ENCODE assay signal across 16 cellular contexts in genomic region chr5:159210846-159211245, GRCh38. TPM values are rescaled to one million over a fixed set of nuclear protein-coding genes. Genes with fewer than 3 reads are reported as not detected.
DNase-seq lines count a peak whose midpoint lies in the region; ATAC-seq, FAIRE-seq and TF ChIP-seq lines count a peak whose summit lies in the region.
"Had no signal": no experiment of that assay in that cellular context is flagged by ENCODE, and none has a peak within 500 bp of the region (broad histone marks: within the 10 kb centered on the region; RNA-seq: fewer than 3 reads in every experiment).

No MANE protein-coding gene starts in this region.

- H3K36me3 ChIP-seq in OCI-LY3 (replicated peaks; ENCODE audit: low read depth, low read length) (no peaks in the 10 kb centered on the region), pancreas (no peaks in the 10 kb centered on the region)

- H3K27ac ChIP-seq in OCI-LY3 (ENCODE audit: low read length), result no peak overlapping the region
- H3K27ac ChIP-seq in pancreas, result no peak overlapping the region
- H3K27ac ChIP-seq: brain microvascular endothelial cell, testis had no signal

- H3K79me2 ChIP-seq in OCI-LY3 (ENCODE audit: low read length), result peaks cover 47% of the 10 kb centered on the region

- CTCF ChIA-PET in activated CD4-positive, alpha-beta T cell treated with anti-CD3 and anti-CD28 coated beads for 36 hours (lab: Charles Lee), result interaction anchor here (1.5 to 1.6 kb wide), 2 partner anchors 52 to 55 kb away, joined by 5 to 6 read pairs; no protein-coding TSS in a partner anchor

- H3K4me1 ChIP-seq in OCI-LY3 (ENCODE audit: low read length), result peaks cover 16% of the 10 kb centered on the region
- peaks cover 5 to 26% (median 7%) of the 10 kb centered on the region in 3 donors for H3K4me1 ChIP-seq in pancreas

- TF ChIP-seq CTCF in OCI-LY3 (IDR thresholded peaks at IDR 0.05; ENCODE audit: low read depth, low read length) (no peak), endothelial cell (IDR thresholded peaks at IDR 0.05; ENCODE audit: unreplicated experiment) (no peak), pancreas (IDR thresholded peaks at IDR 0.05) (no peak)

- POLR2A ChIA-PET in activated CD4-positive, alpha-beta T cell treated with anti-CD3 and anti-CD28 coated beads for 36 hours (lab: Charles Lee), result interaction anchor here (0.6 kb wide), 1 partner anchor 10 kb away, joined by 4 read pairs; no protein-coding TSS in a partner anchor

- H4K20me1 ChIP-seq in OCI-LY3 (ENCODE audit: insufficient read depth, low read length), result peaks cover 10% of the 10 kb centered on the region

- no peak for FAIRE-seq in pancreas (lab: Jason Lieb, UNC)
- FAIRE-seq: RCC 7860 had no signal

- no peak for DNase-seq in activated CD4-positive, alpha-beta T cell treated with anti-CD3 and anti-CD28 coated beads for 36 hours
- no peak for DNase-seq in activated CD4-positive, alpha-beta T cell treated with anti-CD3 and anti-CD28 coated beads, Interleukin-2, amount 50 U/mL, for 48 hours
- no peak for DNase-seq in endothelial cell (ENCODE audit: low spot score)
- DNase-seq in stimulated activated effector memory CD8-positive, alpha-beta T cell treated with anti-CD3 and anti-CD28 coated beads, Interleukin-12 subunit alpha, Interleukin-12 subunit beta, amount 100 ng/mL, for 72 hours (ENCODE audit: low spot score in 2 of 2), result no peak
- DNase-seq in pancreas, result no peak
- no peak for DNase-seq in Right ventricle myocardium inferior (ENCODE audit: missing footprints)
- DNase-seq: activated CD4-positive, alpha-beta T cell treated with anti-CD3 and anti-CD28 coated beads for 48 hours; brain microvascular endothelial cell; HCEC 1CT; NCI-H1092; posterior cingulate gyrus; stimulated activated CD4-positive, alpha-beta T cell treated with anti-CD3 and anti-CD28 coated beads, Interleukin-4, amount 100 ng/mL, for 4 hours; testis had no signal

- no peak for ATAC-seq in activated CD4-positive, alpha-beta T cell treated with anti-CD3 and anti-CD28 coated beads for 36 hours
- no peak for ATAC-seq in stimulated activated effector memory CD8-positive, alpha-beta T cell treated with anti-CD3 and anti-CD28 coated beads, Interleukin-12 subunit alpha, Interleukin-12 subunit beta, amount 100 ng/mL, for 72 hours
- ATAC-seq in pancreas (no peak), HG03025 (IDR thresholded peaks at IDR 0.05; ENCODE audit: low FRiP score, unreplicated experiment) (no peak), Right ventricle myocardium inferior (no peak)

- H3K4me3 ChIP-seq in OCI-LY3 (ENCODE audit: low read length), result no peak overlapping the region; the same call in 1 of the 2 replicates
- no peak overlapping the region for H3K4me3 ChIP-seq in pancreas
- H3K4me3 ChIP-seq: testis had no signal

- H3K27me3 ChIP-seq in OCI-LY3 (ENCODE audit: low read depth, low read length), result no peaks in the 10 kb centered on the region
- no peaks in the 10 kb centered on the region for H3K27me3 ChIP-seq in pancreas
- H3K27me3 ChIP-seq: brain microvascular endothelial cell, testis had no signal

- no peak overlapping the region for H2AFZ ChIP-seq in OCI-LY3 (ENCODE audit: low read depth, low read length)

- no peaks in the 10 kb centered on the region for H3K9me3 Mint-ChIP-seq in activated CD4-positive, alpha-beta T cell treated with anti-CD3 and anti-CD28 coated beads for 36 hours (ENCODE audit: low read depth)
- no peaks in the 10 kb centered on the region for H3K9me3 Mint-ChIP-seq in endothelial cell (ENCODE audit: unreplicated experiment)
- H3K9me3 Mint-ChIP-seq in stimulated activated effector memory CD8-positive, alpha-beta T cell treated with anti-CD3 and anti-CD28 coated beads, Interleukin-12 subunit alpha, Interleukin-12 subunit beta, amount 100 ng/mL, for 72 hours, result no peaks in the 10 kb centered on the region

- peaks cover 28% of the 10 kb centered on the region for H3K36me3 Mint-ChIP-seq in activated CD4-positive, alpha-beta T cell treated with anti-CD3 and anti-CD28 coated beads for 36 hours (ENCODE audit: low read depth)
- peaks cover 22% of the 10 kb centered on the region for H3K36me3 Mint-ChIP-seq in endothelial cell (ENCODE audit: low read depth, unreplicated experiment)
- H3K36me3 Mint-ChIP-seq in stimulated activated effector memory CD8-positive, alpha-beta T cell treated with anti-CD3 and anti-CD28 coated beads, Interleukin-12 subunit alpha, Interleukin-12 subunit beta, amount 100 ng/mL, for 72 hours, result peaks cover 37% of the 10 kb centered on the region

- intact Hi-C loops in activated CD4-positive, alpha-beta T cell treated with anti-CD3 and anti-CD28 coated beads for 36 hours (cut with DNase I, micrococcal nuclease), result no loop called here
- intact Hi-C loops in pancreas (cut with DNase I), result no loop called here
- intact Hi-C loops in Right ventricle myocardium inferior (cut with DNase I), result no loop called here

- peak overlapping the region; percentile 91 for H3K27ac Mint-ChIP-seq in activated CD4-positive, alpha-beta T cell treated with anti-CD3 and anti-CD28 coated beads for 36 hours
- H3K27ac Mint-ChIP-seq in endothelial cell (ENCODE audit: unreplicated experiment), result peak overlapping the region; percentile 90
- H3K27ac Mint-ChIP-seq in stimulated activated effector memory CD8-positive, alpha-beta T cell treated with anti-CD3 and anti-CD28 coated beads, Interleukin-12 subunit alpha, Interleukin-12 subunit beta, amount 100 ng/mL, for 72 hours, result peak overlapping the region; percentile 99

- H3K9ac ChIP-seq in OCI-LY3 (ENCODE audit: low read length), result no peak overlapping the region

- peaks cover 35% of the 10 kb centered on the region for H3K4me1 Mint-ChIP-seq in activated CD4-positive, alpha-beta T cell treated with anti-CD3 and anti-CD28 coated beads for 36 hours
- peaks cover 54% of the 10 kb centered on the region for H3K4me1 Mint-ChIP-seq in endothelial cell (ENCODE audit: unreplicated experiment)
- peaks cover 33% of the 10 kb centered on the region for H3K4me1 Mint-ChIP-seq in stimulated activated effector memory CD8-positive, alpha-beta T cell treated with anti-CD3 and anti-CD28 coated beads, Interleukin-12 subunit alpha, Interleukin-12 subunit beta, amount 100 ng/mL, for 72 hours

- WGBS in pancreas, 2 donors, result 78 to 79% methylated on average over 1 of the region's 1 CpG

- peak overlapping the region; percentile 81 for H3K4me3 Mint-ChIP-seq in activated CD4-positive, alpha-beta T cell treated with anti-CD3 and anti-CD28 coated beads for 36 hours
- H3K4me3 Mint-ChIP-seq in endothelial cell (ENCODE audit: unreplicated experiment), result peak overlapping the region; percentile 97
- H3K4me3 Mint-ChIP-seq in stimulated activated effector memory CD8-positive, alpha-beta T cell treated with anti-CD3 and anti-CD28 coated beads, Interleukin-12 subunit alpha, Interleukin-12 subunit beta, amount 100 ng/mL, for 72 hours, result peak overlapping the region; percentile 100

- H3K4me2 ChIP-seq in OCI-LY3 (ENCODE audit: low read length), result peak overlapping the region; percentile 82

- H3K27me3 Mint-ChIP-seq in activated CD4-positive, alpha-beta T cell treated with anti-CD3 and anti-CD28 coated beads for 36 hours, result no peaks in the 10 kb centered on the region
- peaks cover 21% of the 10 kb centered on the region for H3K27me3 Mint-ChIP-seq in endothelial cell (ENCODE audit: unreplicated experiment)

- H3K9me3 ChIP-seq in OCI-LY3 (ENCODE audit: insufficient read depth, low read length), result no peaks in the 10 kb centered on the region
- no peaks in the 10 kb centered on the region for H3K9me3 ChIP-seq in pancreas
- H3K9me3 ChIP-seq: testis had no signal

RNA-seq across cellular contexts. Expression of gene RNF145, which starts 1.5 kb away (rescaled TPM):
- 10 to 100 TPM; 81.9 to 87.5 TPM for total RNA-seq in activated CD4-positive, alpha-beta T cell treated with anti-CD3 and anti-CD28 coated beads for 36 hours
- total RNA-seq in endothelial cell (ENCODE audit: unreplicated experiment) (102 TPM), pancreas (10 to 100 TPM; 10.2 to 29.5 (median 14.5) TPM), Right ventricle myocardium inferior (21.9 TPM)
- polyA plus RNA-seq in pancreas, result 10 to 100 TPM in 1 of 2 donors, 1 to 10 TPM in 1; 6.9 to 33.6 TPM

RNA-seq across cellular contexts. Expression of gene UBLCP1, which starts 52.2 kb away (rescaled TPM):
- 10 to 100 TPM; 26.0 to 31.0 TPM for total RNA-seq in activated CD4-positive, alpha-beta T cell treated with anti-CD3 and anti-CD28 coated beads for 36 hours
- 24.5 TPM for total RNA-seq in endothelial cell (ENCODE audit: unreplicated experiment)
- total RNA-seq in pancreas, result 10 to 100 TPM in 3 of 6 donors, 1 to 10 TPM in 3; 6.2 to 11.2 (median 9.8) TPM
- 10 to 100 TPM; 10.5 to 11.7 TPM for polyA plus RNA-seq in pancreas
- total RNA-seq in Right ventricle myocardium inferior, result 14.6 TPM
